Comparison of ENCODE assay signal across 12 cellular contexts in genomic region chr1:225694151-225694603, GRCh38. TPM values are rescaled to one million over a fixed set of nuclear protein-coding genes. Genes with fewer than 3 reads are reported as not detected.
DNase-seq lines count a peak whose midpoint lies in the region; ATAC-seq and TF ChIP-seq lines count a peak whose summit lies in the region.
"Had no signal": no experiment of that assay in that cellular context is flagged by ENCODE, and none has a peak within 500 bp of the region (broad histone marks: within the 10 kb centered on the region; RNA-seq: fewer than 3 reads in every experiment).

No MANE protein-coding gene starts in this region.

- H3K27ac ChIP-seq in gastroesophageal sphincter (peak overlapping the region in 2 of 4 donors; percentile 26 to 32), parathyroid adenoma (peak overlapping the region; percentile 67), RWPE1 (no peak overlapping the region)
- H3K27ac ChIP-seq: BLaER1 treated with 17β-estradiol and CSF1 and Interleukin-3, amounts not matched to agents 10 nM and 100 nM had no signal

- no peak overlapping the region for H3K4me3 ChIP-seq in gastroesophageal sphincter
- H3K4me3 ChIP-seq in parathyroid adenoma (ENCODE audit: low read depth, low read length) = peak overlapping the region; percentile 4
- H3K4me3 ChIP-seq: BLaER1 treated with 17β-estradiol and CSF1 and Interleukin-3, amounts not matched to agents 10 nM and 100 nM; GM12878 had no signal

- no peak overlapping the region for H3K9ac ChIP-seq in parathyroid adenoma
- H3K9ac ChIP-seq: BLaER1 treated with 17β-estradiol and CSF1 and Interleukin-3, amounts not matched to agents 10 nM and 100 nM had no signal

- peak; percentile 62 for ATAC-seq in gastroesophageal sphincter
- ATAC-seq in HG03565 (IDR thresholded peaks at IDR 0.05; ENCODE audit: unreplicated experiment) = no peak
- ATAC-seq in HG02970 (IDR thresholded peaks at IDR 0.05; ENCODE audit: low FRiP score, unreplicated experiment) = no peak
- ATAC-seq in HG03097 (IDR thresholded peaks at IDR 0.05; ENCODE audit: low FRiP score, unreplicated experiment) = no peak
- ATAC-seq: activated T-helper 17 cell treated with anti-CD3 and anti-CD28 coated beads, Interleukin-2, amount 50 U/mL, for 72 hours; GM12878; PC-3 had no signal

- H3K27me3 ChIP-seq in gastroesophageal sphincter (no peaks in the 10 kb centered on the region), parathyroid adenoma (ENCODE audit: control insufficient read depth, insufficient read depth, low read length) (no peaks in the 10 kb centered on the region)
- H3K27me3 ChIP-seq: BLaER1 treated with 17β-estradiol and CSF1 and Interleukin-3, amounts not matched to agents 10 nM and 100 nM had no signal

- no peak for TF ChIP-seq CTCF in gastroesophageal sphincter (IDR thresholded peaks at IDR 0.05)
- no peak for TF ChIP-seq CTCF in parathyroid adenoma (IDR thresholded peaks at IDR 0.05)
- TF ChIP-seq CTCF in RWPE1 (conservative IDR thresholded peaks at IDR 0.05; ENCODE audit: low read depth) = no peak

- no peaks in the 10 kb centered on the region for H3K9me3 ChIP-seq in gastroesophageal sphincter
- no peaks in the 10 kb centered on the region for H3K9me3 ChIP-seq in parathyroid adenoma (ENCODE audit: control insufficient read depth, low read length)

- POLR2A ChIA-PET in RWPE1 (lab: Yijun Ruan, JAX; ENCODE audit: low non-redundant PET) = no interaction called here

- H3K79me2 ChIP-seq in parathyroid adenoma = no peaks in the 10 kb centered on the region

- peaks cover 0 to 33% (median under 1%) of the 10 kb centered on the region in 3 donors for H3K4me1 ChIP-seq in gastroesophageal sphincter
- H3K4me1 ChIP-seq in parathyroid adenoma = peaks cover 27% of the 10 kb centered on the region

- 17% methylated on average over 2 of the region's 2 CpGs; no CpG with 5 or more reads in 1 of the 2 donors for WGBS in gastroesophageal sphincter (ENCODE audit: low coverage in 1 of 2), 2 donors

- TF ChIP-seq POLR2A in gastroesophageal sphincter (IDR thresholded peaks at IDR 0.05) = no peak

- CTCF ChIA-PET in RWPE1 (lab: Yijun Ruan, JAX) = interaction anchor here (1.1 kb wide), 1 partner anchor 78 kb away, joined by 4 read pairs; no protein-coding TSS in a partner anchor

- peak overlapping the region; percentile 14 for H3K4me2 ChIP-seq in parathyroid adenoma (ENCODE audit: low read length)
- H3K4me2 ChIP-seq: BLaER1 treated with 17β-estradiol and CSF1 and Interleukin-3, amounts not matched to agents 10 nM and 100 nM had no signal

- peak overlapping the region; percentile 33 for H2AFZ ChIP-seq in parathyroid adenoma

- TF ChIP-seq EP300 in gastroesophageal sphincter (IDR thresholded peaks at IDR 0.05) = no peak

- no peaks in the 10 kb centered on the region for H3K36me3 ChIP-seq in gastroesophageal sphincter
- H3K36me3 ChIP-seq in parathyroid adenoma (ENCODE audit: control insufficient read depth, insufficient read depth, low read length) = no peaks in the 10 kb centered on the region
- H3K36me3 ChIP-seq: BLaER1 treated with 17β-estradiol and CSF1 and Interleukin-3, amounts not matched to agents 10 nM and 100 nM had no signal

- DNase-seq in DMS53 (lab: John Stamatoyannopoulos, UW) = peak; percentile 97
- peak; percentile 29 for DNase-seq in OCI-M1 (lab: John Stamatoyannopoulos, UW)
- no peak for DNase-seq in RWPE1 (ENCODE audit: low spot score)
- DNase-seq: PC-3 had no signal

RNA-seq across cellular contexts. Expression of gene ENAH, which starts 41.3 kb away (rescaled TPM):
- total RNA-seq in gastroesophageal sphincter = 100 to 1,000 TPM; 158 to 295 (median 225) TPM
